Comparison of ENCODE assay signal across 8 cellular contexts in genomic region chr17:74757931-74758845, GRCh38. TPM values are rescaled to one million over a fixed set of nuclear protein-coding genes. Genes with fewer than 3 reads are reported as not detected.
DNase-seq lines count a peak whose midpoint lies in the region; ATAC-seq, FAIRE-seq and TF ChIP-seq lines count a peak whose summit lies in the region.

No MANE protein-coding gene starts in this region.

- H3K23me2 ChIP-seq in H9 (ENCODE audit: insufficient read length, low read depth, low read length, poor library complexity, severe bottlenecking) = no peaks in the 10 kb centered on the region

- H3K36me3 ChIP-seq in SJCRH30 = no peaks in the 10 kb centered on the region
- no peaks in the 10 kb centered on the region for H3K36me3 ChIP-seq in psoas muscle (ENCODE audit: insufficient read depth in 1 of 2, low read depth in 1 of 2)

- H3K18ac ChIP-seq in H9 (ENCODE audit: insufficient read length, low read depth, low read length) = no peak overlapping the region

- TF ChIP-seq CTCF in H9 (conservative IDR thresholded peaks at IDR 0.05) = no peak
- no peak for TF ChIP-seq CTCF in fibroblast of villous mesenchyme (IDR thresholded peaks at IDR 0.05; ENCODE audit: insufficient read depth, low read depth, low read length)
- TF ChIP-seq CTCF in psoas muscle (IDR thresholded peaks at IDR 0.05) = no peak

- no peak for DNase-seq in H9
- DNase-seq in SJCRH30 = peak; percentile 86 to 91
- no peak for DNase-seq in fibroblast of villous mesenchyme (ENCODE audit: low read depth)
- DNase-seq in psoas muscle = no peak
- DNase-seq in NCI-H1694 (lab: John Stamatoyannopoulos, UW) = no peak
- DNase-seq in RCC 7860 (ENCODE audit: low spot score) = no peak

- ATAC-seq in psoas muscle (peak in 2 of 4 donors; percentile 7 to 36), HG03520 (IDR thresholded peaks at IDR 0.05; ENCODE audit: unreplicated experiment) (no peak), GM21529 (IDR thresholded peaks at IDR 0.05; ENCODE audit: unreplicated experiment) (no peak)

- H4K91ac ChIP-seq in H9 (ENCODE audit: insufficient read length, low read depth, low read length) = no peak overlapping the region

- no peaks in the 10 kb centered on the region for H4K20me1 ChIP-seq in H9 (ENCODE audit: control insufficient read depth, insufficient read depth, insufficient read length)

- no peak overlapping the region for H2BK120ac ChIP-seq in H9 (ENCODE audit: low read depth, low read length, poor library complexity, severe bottlenecking)

- no peak overlapping the region for H2AFZ ChIP-seq in H9 (ENCODE audit: low read length)

- no peak overlapping the region for H3K9ac ChIP-seq in H9 (ENCODE audit: extremely low read depth, insufficient read length, low read length)

- H3K27ac Mint-ChIP-seq in H9 = peak overlapping the region in 2 of 3 experiments; percentile 93 to 97; a peak in 5 of 7 replicates

- no peak overlapping the region for H2BK20ac ChIP-seq in H9 (ENCODE audit: low read depth, low read length, poor library complexity, severe bottlenecking)

- H3K27me3 Mint-ChIP-seq in H9 (ENCODE audit: low read depth) = no peaks in the 10 kb centered on the region

- intact Hi-C loops in psoas muscle (cut with DNase I) = no loop called here

- no peak overlapping the region for H2BK15ac ChIP-seq in H9 (ENCODE audit: low read depth, low read length)

- peaks cover 1% of the 10 kb centered on the region; the same call in 1 of the 2 replicates for H3K79me2 ChIP-seq in H9 (ENCODE audit: insufficient read depth, low read length)

- no peak overlapping the region for H3K56ac ChIP-seq in H9 (ENCODE audit: insufficient read length, low read depth, low read length)

- no peaks in the 10 kb centered on the region for H3K27me3 ChIP-seq in H9 (ENCODE audit: insufficient read depth, low read length)
- H3K27me3 ChIP-seq in SJCRH30 = no peaks in the 10 kb centered on the region
- peaks cover 0 to 4% (median 0%) of the 10 kb centered on the region in 3 donors for H3K27me3 ChIP-seq in psoas muscle (ENCODE audit: insufficient read depth in 3 of 3, low read length in 2 of 3)

- H3K9me3 Mint-ChIP-seq in H9 = no peaks in the 10 kb centered on the region

- H4K5ac ChIP-seq in H9 (ENCODE audit: insufficient read length, low read depth, low read length) = no peak overlapping the region

- H3K9me3 ChIP-seq in H9 (ENCODE audit: control insufficient read depth, low read depth, low read length) = no peaks in the 10 kb centered on the region
- H3K9me3 ChIP-seq in SJCRH30 (replicated peaks) = no peaks in the 10 kb centered on the region
- H3K9me3 ChIP-seq in psoas muscle = no peaks in the 10 kb centered on the region

- H3T11ph ChIP-seq in H9 (ENCODE audit: low read length) = no peak overlapping the region

- peaks cover 11% of the 10 kb centered on the region; the same call in 1 of the 2 replicates for H3K4me1 ChIP-seq in H9 (ENCODE audit: insufficient read depth, low read length)
- peaks cover 53% of the 10 kb centered on the region for H3K4me1 ChIP-seq in SJCRH30
- H3K4me1 ChIP-seq in psoas muscle = peaks cover 10% of the 10 kb centered on the region

- H3K79me1 ChIP-seq in H9 (ENCODE audit: insufficient read depth, low read depth, low read length, poor library complexity, severe bottlenecking) = peaks cover 9% of the 10 kb centered on the region

- peak overlapping the region; percentile 30 for H3K4me3 ChIP-seq in SJCRH30
- peak overlapping the region; percentile 9 for H3K4me3 ChIP-seq in fibroblast of villous mesenchyme (ENCODE audit: low read depth, low read length)
- H3K4me3 ChIP-seq in psoas muscle = peak overlapping the region; percentile 2

- peaks cover 0 to 5% (median 4%) of the 10 kb centered on the region in 3 experiments; a peak in 3 of 7 replicates for H3K36me3 Mint-ChIP-seq in H9 (ENCODE audit: insufficient read depth in 1 of 3, low read depth in 3 of 3)

- H3K4me1 Mint-ChIP-seq in H9 = peaks cover 47 to 68% of the 10 kb centered on the region in 2 experiments

- no peak overlapping the region for H4K8ac ChIP-seq in H9 (replicated peaks; ENCODE audit: insufficient read length, low read depth, low read length)

- FAIRE-seq in RCC 7860 (lab: Jason Lieb, UNC) = no peak

- H3K4ac ChIP-seq in H9 (ENCODE audit: low read depth, low read length) = no peak overlapping the region

- WGBS in H9 (ENCODE audit: extremely low coverage, insufficient read length, low lambda C conversion rate) = no CpG with 5 or more reads among the region's 26 CpGs
- 36 to 51% (median 45%) methylated on average over 24 to 26 of the region's 26 CpGs for WGBS in psoas muscle, 3 donors

- H3K27ac ChIP-seq in H9 (ENCODE audit: insufficient read length, low read depth, low read length) = no peak overlapping the region
- H3K27ac ChIP-seq in SJCRH30 = peak overlapping the region; percentile 71
- H3K27ac ChIP-seq in psoas muscle = no peak overlapping the region

- H3K14ac ChIP-seq in H9 (ENCODE audit: insufficient read depth, low read length) = no peak overlapping the region

- no peak overlapping the region for H2BK12ac ChIP-seq in H9 (ENCODE audit: insufficient read length, low read depth, low read length)

- H3K4me2 ChIP-seq in H9 (ENCODE audit: insufficient read depth, insufficient read length, low read length) = no peak overlapping the region

- H2BK5ac ChIP-seq in H9 (ENCODE audit: insufficient read length, low read length) = no peak overlapping the region

- no peak overlapping the region for H3K23ac ChIP-seq in H9 (ENCODE audit: insufficient read length, low read depth, low read length)

- no peak overlapping the region for H2AK5ac ChIP-seq in H9 (ENCODE audit: insufficient read length, low read length)

- H3K4me3 Mint-ChIP-seq in H9 = no peak overlapping the region

RNA-seq across cellular contexts. Expression of gene NHERF1, which starts 9.8 kb away (rescaled TPM):
- 74.4 and 78.7 TPM in 2 replicates for total RNA-seq in H9 (2021)
- 42.0 and 45.4 TPM in 2 replicates for total RNA-seq in SJCRH30 (2014; rRNA removed; shearing (Covaris generic))
- total RNA-seq in fibroblast of villous mesenchyme = 18.0 and 20.7 TPM in 2 replicates
- total RNA-seq in psoas muscle = 10 to 100 TPM in 1 of 4 donors, 1 to 10 TPM in 3; 3.9 to 16.6 (median 4.9) TPM
- polyA plus RNA-seq in psoas muscle = 10 to 100 TPM in 1 of 3 donors, 1 to 10 TPM in 2; 2.4 to 37.1 (median 3.1) TPM

RNA-seq across cellular contexts. Expression of gene NAT9, which starts 18.0 kb away (rescaled TPM):
- total RNA-seq in H9 (2021) = 53.5 and 63.5 TPM in 2 replicates
- 47.7 and 50.1 TPM in 2 replicates for total RNA-seq in SJCRH30 (2014; rRNA removed; shearing (Covaris generic))
- total RNA-seq in fibroblast of villous mesenchyme = 32.0 and 34.8 TPM in 2 replicates
- total RNA-seq in psoas muscle = 10 to 100 TPM; 15.2 to 32.8 (median 19.9) TPM
- polyA plus RNA-seq in psoas muscle = 10 to 100 TPM; 25.8 to 52.5 (median 25.8) TPM

RNA-seq across cellular contexts. Expression of gene RAB37, which starts 21.1 kb away (rescaled TPM):
- total RNA-seq in H9 (2021) (2.5 and 3.6 TPM in 2 replicates), fibroblast of villous mesenchyme (0.32 TPM in 1 of 2 replicates, not detected in the other), psoas muscle (under 1 TPM; 0.62 to 0.78 (median 0.67) TPM)
- 1.3 and 3.0 TPM in 2 replicates for total RNA-seq in SJCRH30 (2014; rRNA removed; shearing (Covaris generic))
- under 1 TPM; 0.69 to 0.82 (median 0.75) TPM for polyA plus RNA-seq in psoas muscle

RNA-seq across cellular contexts. Expression of gene CD300LF, which starts 45.5 kb away (rescaled TPM):
- total RNA-seq in H9 (2021) (not detected in 2 replicates), fibroblast of villous mesenchyme (not detected in 2 replicates), psoas muscle (under 1 TPM in 2 of 4 donors, not detected in 2; 0.32 to 0.39 TPM)
- not detected in 2 replicates for total RNA-seq in SJCRH30 (2014; rRNA removed; shearing (Covaris generic))
- polyA plus RNA-seq in psoas muscle = under 1 TPM in 2 of 3 donors, not detected in 1; 0.09 to 0.16 TPM

Comparison
In these comparisons a context has a peak if more than half of its experiments do, and no peak if none do; other contexts are left out.
1. DNase-seq: peak in SJCRH30 (2 of 2); none in H9 (single experiment), fibroblast of villous mesenchyme (single experiment), psoas muscle (0 of 2), NCI-H1694 (single experiment) and RCC 7860 (single experiment).
2. Peak in every context shown above with its lines, with median percentiles within 50 percentile points of each other: H3K4me3 ChIP-seq.